ENCODE assay signal across 18 cellular contexts in genomic region chr4:22672944-22673343, GRCh38. TPM values are rescaled to one million over a fixed set of nuclear protein-coding genes. Genes with fewer than 3 reads are reported as not detected.
DNase-seq lines count a peak whose midpoint lies in the region; ATAC-seq and TF ChIP-seq lines count a peak whose summit lies in the region.
"Had no signal": no experiment of that assay in that cellular context is flagged by ENCODE, and none has a peak within 500 bp of the region (broad histone marks: within the 10 kb centered on the region; RNA-seq: fewer than 3 reads in every experiment).

No MANE protein-coding gene starts in this region.

- H3K27me3 ChIP-seq in CD4-positive, CD25-positive, alpha-beta regulatory T cell (ENCODE audit: control insufficient read depth, insufficient read depth, low read length): no peaks in the 10 kb centered on the region
- H3K27me3 ChIP-seq: MG63 had no signal

- POLR2A ChIA-PET in activated CD4-positive, alpha-beta T cell treated with anti-CD3 and anti-CD28 coated beads for 36 hours (lab: Charles Lee): no interaction called here

- no peak for ATAC-seq in activated CD4-positive, alpha-beta T cell treated with anti-CD3 and anti-CD28 coated beads for 36 hours
- ATAC-seq in CD4-positive, CD25-positive, alpha-beta regulatory T cell (ENCODE audit: low read depth in 2 of 2): no peak
- ATAC-seq: GM23338 had no signal

- H3K36me3 Mint-ChIP-seq in activated CD4-positive, alpha-beta T cell treated with anti-CD3 and anti-CD28 coated beads for 36 hours (ENCODE audit: low read depth): no peaks in the 10 kb centered on the region
- H3K36me3 Mint-ChIP-seq in CD4-positive, CD25-positive, alpha-beta regulatory T cell: no peaks in the 10 kb centered on the region
- H3K36me3 Mint-ChIP-seq in activated naive CD8-positive, alpha-beta T cell treated with anti-CD3 and anti-CD28 coated beads for 36 hours: peaks cover 2% of the 10 kb centered on the region
- H3K36me3 Mint-ChIP-seq: CD8-positive, alpha-beta memory T cell had no signal

- H3K27ac ChIP-seq in CD4-positive, CD25-positive, alpha-beta regulatory T cell (ENCODE audit: insufficient read depth, low read length, poor library complexity, severe bottlenecking): no peak overlapping the region
- H3K27ac ChIP-seq in KOPT-K1 (ENCODE audit: low read depth, low read length, poor library complexity, severe bottlenecking): peak overlapping the region; percentile 8
- no peak overlapping the region for H3K27ac ChIP-seq in coronary artery
- H3K27ac ChIP-seq: KMS-11 had no signal

- H3K9me3 ChIP-seq in CD4-positive, CD25-positive, alpha-beta regulatory T cell (ENCODE audit: control insufficient read depth in 2 of 2, low read length in 2 of 2): no peaks in the 10 kb centered on the region
- no peaks in the 10 kb centered on the region for H3K9me3 ChIP-seq in KOPT-K1 (ENCODE audit: insufficient read depth, low read length, poor library complexity, severe bottlenecking)
- H3K9me3 ChIP-seq: BE2C, MG63 had no signal

- H3K4me3 Mint-ChIP-seq in activated CD4-positive, alpha-beta T cell treated with anti-CD3 and anti-CD28 coated beads for 36 hours: no peak overlapping the region
- peak overlapping the region in 1 of 4 donors; percentile 9 for H3K4me3 Mint-ChIP-seq in CD4-positive, CD25-positive, alpha-beta regulatory T cell
- no peak overlapping the region for H3K4me3 Mint-ChIP-seq in activated naive CD8-positive, alpha-beta T cell treated with anti-CD3 and anti-CD28 coated beads for 36 hours
- H3K4me3 Mint-ChIP-seq: GM23338 had no signal

- peak overlapping the region; percentile 21 for H3K27ac Mint-ChIP-seq in activated CD4-positive, alpha-beta T cell treated with anti-CD3 and anti-CD28 coated beads for 36 hours
- H3K27ac Mint-ChIP-seq in CD4-positive, CD25-positive, alpha-beta regulatory T cell: peak overlapping the region in 2 of 3 donors; percentile 43 to 52
- peak overlapping the region; percentile 67 for H3K27ac Mint-ChIP-seq in activated naive CD8-positive, alpha-beta T cell treated with anti-CD3 and anti-CD28 coated beads for 36 hours
- H3K27ac Mint-ChIP-seq: GM23338 had no signal

- H3K27me3 Mint-ChIP-seq in activated CD4-positive, alpha-beta T cell treated with anti-CD3 and anti-CD28 coated beads for 36 hours: no peaks in the 10 kb centered on the region
- H3K27me3 Mint-ChIP-seq in CD4-positive, CD25-positive, alpha-beta regulatory T cell: no peaks in the 10 kb centered on the region
- no peaks in the 10 kb centered on the region for H3K27me3 Mint-ChIP-seq in activated naive CD8-positive, alpha-beta T cell treated with anti-CD3 and anti-CD28 coated beads for 36 hours
- H3K27me3 Mint-ChIP-seq: CD8-positive, alpha-beta memory T cell had no signal

- peaks cover 63% of the 10 kb centered on the region for H3K4me1 Mint-ChIP-seq in activated CD4-positive, alpha-beta T cell treated with anti-CD3 and anti-CD28 coated beads for 36 hours
- peaks cover 0 to 45% (median 0%) of the 10 kb centered on the region in 4 donors for H3K4me1 Mint-ChIP-seq in CD4-positive, CD25-positive, alpha-beta regulatory T cell
- H3K4me1 Mint-ChIP-seq in activated naive CD8-positive, alpha-beta T cell treated with anti-CD3 and anti-CD28 coated beads for 36 hours: peaks cover 61% of the 10 kb centered on the region

- intact Hi-C loops in activated CD4-positive, alpha-beta T cell treated with anti-CD3 and anti-CD28 coated beads for 36 hours (cut with DNase I, micrococcal nuclease): loop anchor here (5.0 to 10.0 kb wide), 2 partner anchors 158 to 171 kb away; partner anchors contain the start of gene ADGRA3 (in 1 of the 2)

- H3K4me3 ChIP-seq in CD4-positive, CD25-positive, alpha-beta regulatory T cell (ENCODE audit: low read depth, low read length): no peak overlapping the region
- H3K4me3 ChIP-seq in coronary artery: no peak overlapping the region
- H3K4me3 ChIP-seq: GM23338, MG63 had no signal

- TF ChIP-seq CTCF in coronary artery (IDR thresholded peaks at IDR 0.05): no peak

- CTCF ChIA-PET in activated CD4-positive, alpha-beta T cell treated with anti-CD3 and anti-CD28 coated beads for 36 hours (lab: Charles Lee): interaction anchor here (0.7 to 1.6 kb wide), 3 partner anchors 17 to 1059 kb away, joined by 3 to 4 read pairs (median 3); no protein-coding TSS in a partner anchor

- H3K4me1 ChIP-seq in CD4-positive, CD25-positive, alpha-beta regulatory T cell (ENCODE audit: control insufficient read depth, insufficient read depth, low read length, poor library complexity, severe bottlenecking): no peaks in the 10 kb centered on the region
- H3K4me1 ChIP-seq: BE2C had no signal

- H3K36me3 ChIP-seq in CD4-positive, CD25-positive, alpha-beta regulatory T cell (ENCODE audit: control insufficient read depth, insufficient read depth, low read length): no peaks in the 10 kb centered on the region
- H3K36me3 ChIP-seq in KOPT-K1 (ENCODE audit: insufficient read depth, low read length): no peaks in the 10 kb centered on the region
- H3K36me3 ChIP-seq: BE2C, MG63 had no signal

- H3K9me3 Mint-ChIP-seq in activated CD4-positive, alpha-beta T cell treated with anti-CD3 and anti-CD28 coated beads for 36 hours (ENCODE audit: low read depth): peaks cover 2% of the 10 kb centered on the region
- H3K9me3 Mint-ChIP-seq in CD4-positive, CD25-positive, alpha-beta regulatory T cell: peaks cover 0 to 9% (median 1%) of the 10 kb centered on the region in 7 donors
- H3K9me3 Mint-ChIP-seq in activated naive CD8-positive, alpha-beta T cell treated with anti-CD3 and anti-CD28 coated beads for 36 hours: peaks cover 4% of the 10 kb centered on the region
- H3K9me3 Mint-ChIP-seq: GM23338 had no signal

- no peak for DNase-seq in activated CD4-positive, alpha-beta T cell treated with anti-CD3 and anti-CD28 coated beads for 36 hours
- no peak for DNase-seq in activated CD4-positive, alpha-beta T cell treated with anti-CD3 and anti-CD28 coated beads, Interleukin-2, amount 50 U/mL, for 48 hours
- no peak for DNase-seq in CD4-positive, CD25-positive, alpha-beta regulatory T cell
- DNase-seq in activated naive CD8-positive, alpha-beta T cell treated with anti-CD3 and anti-CD28 coated beads for 36 hours: no peak
- no peak for DNase-seq in HCEC 1CT
- DNase-seq in cerebellum (ENCODE audit: low spot score): no peak
- no peak for DNase-seq in coronary artery (ENCODE audit: low spot score)
- DNase-seq: 8988T; BE2C; CD8-positive, alpha-beta memory T cell; DMS79; MG63; NCI-H1092 treated with DMSO at 0.1 percent for 48 hours; NCI-H2081 treated with DMSO at 0.1 percent for 48 hours; NCI-H524 had no signal

RNA-seq across cellular contexts. Expression of gene GBA3, which starts 19.8 kb away (rescaled TPM):
- not detected for total RNA-seq in activated CD4-positive, alpha-beta T cell treated with anti-CD3 and anti-CD28 coated beads for 36 hours
- total RNA-seq in CD4-positive, CD25-positive, alpha-beta regulatory T cell: not detected
- polyA plus RNA-seq in CD4-positive, CD25-positive, alpha-beta regulatory T cell: not detected
- not detected for total RNA-seq in activated naive CD8-positive, alpha-beta T cell treated with anti-CD3 and anti-CD28 coated beads for 36 hours
- total RNA-seq in cerebellum: 0.82 TPM
- total RNA-seq: CD8-positive, alpha-beta memory T cell; GM23338 had no signal
- polyA plus RNA-seq: CD8-positive, alpha-beta memory T cell; GM23338 had no signal
